21 cellular contexts compared by ENCODE assay signal in genomic region chr13:39336964-39337363, GRCh38.
A peak's percentile ranks its signal among the peaks of the same experiment; 100 is the strongest.
DNase-seq lines count a peak whose midpoint lies in the region; ATAC-seq, FAIRE-seq and TF ChIP-seq lines count a peak whose summit lies in the region.
"Had no signal": no experiment of that assay in that cellular context is flagged by ENCODE, and none has a peak within 500 bp of the region (broad histone marks: within the 10 kb centered on the region; RNA-seq: fewer than 3 reads in every experiment).

No MANE protein-coding gene starts in this region.

- H3K4me1 Mint-ChIP-seq in activated T-cell treated with anti-CD3 and anti-CD28 coated beads, Interleukin-2, amount 50 U/mL, for 72 hours (ENCODE audit: low read depth): no peaks in the 10 kb centered on the region
- H3K4me1 Mint-ChIP-seq: CD14-positive monocyte; CD4-positive, alpha-beta memory T cell; CD4-positive, CD25-positive, alpha-beta regulatory T cell; CD8-positive, alpha-beta memory T cell had no signal

- no peak overlapping the region for H3K27ac ChIP-seq in HepG2 (ENCODE audit: extremely low read length, insufficient read depth, low read length)
- no peak overlapping the region for H3K27ac ChIP-seq in right lobe of liver
- H3K27ac ChIP-seq in HEK293 (ENCODE audit: extremely low read depth, low read depth, low read length): no peak overlapping the region
- no peak overlapping the region for H3K27ac ChIP-seq in trophoblast cell (ENCODE audit: low read depth, low read length)
- H3K27ac ChIP-seq: BLaER1 had no signal

- H3K9ac ChIP-seq in HepG2 (ENCODE audit: insufficient read depth, low read depth, low read length): no peak overlapping the region
- no peak overlapping the region for H3K9ac ChIP-seq in trophoblast cell (ENCODE audit: low read length)
- H3K9ac ChIP-seq: BLaER1 had no signal

- CTCF ChIA-PET in HepG2 (lab: Yijun Ruan, JAX; ENCODE audit: low intra/inter-chr PET ratio, low total read pairs): no interaction called here
- CTCF ChIA-PET in HEK293 (lab: Yijun Ruan, JAX): no interaction called here

- no peak for TF ChIP-seq RAD21 in HepG2 (CRISPR knock-in tag; IDR thresholded peaks at IDR 0.05)

- FAIRE-seq in HepG2 (lab: Jason Lieb, UNC): no peak
- FAIRE-seq: A204.1, G401.6, GM12891, GM19239 had no signal

- H3K4me2 ChIP-seq in HepG2 (ENCODE audit: low read depth, low read length): no peak overlapping the region
- no peak overlapping the region for H3K4me2 ChIP-seq in trophoblast cell (ENCODE audit: low read length)
- H3K4me2 ChIP-seq: BLaER1 had no signal

- no peak for ATAC-seq in HepG2
- no peak for ATAC-seq in right lobe of liver
- no peak for ATAC-seq in activated T-cell treated with anti-CD3 and anti-CD28 coated beads, Interleukin-2, amount 50 U/mL, for 72 hours (replicated peaks in 1 of 2)

- H3K27ac Mint-ChIP-seq in activated T-cell treated with anti-CD3 and anti-CD28 coated beads, Interleukin-2, amount 50 U/mL, for 72 hours: no peak overlapping the region
- H3K27ac Mint-ChIP-seq: CD14-positive monocyte; CD4-positive, alpha-beta memory T cell; CD4-positive, CD25-positive, alpha-beta regulatory T cell; CD8-positive, alpha-beta memory T cell had no signal

- peaks cover 0 to 2% of the 10 kb centered on the region in 2 donors for H3K9me3 Mint-ChIP-seq in activated T-cell treated with anti-CD3 and anti-CD28 coated beads, Interleukin-2, amount 50 U/mL, for 72 hours

- no peaks in the 10 kb centered on the region for H3K27me3 Mint-ChIP-seq in activated T-cell treated with anti-CD3 and anti-CD28 coated beads, Interleukin-2, amount 50 U/mL, for 72 hours (ENCODE audit: low read depth)
- H3K27me3 Mint-ChIP-seq: CD4-positive, CD25-positive, alpha-beta regulatory T cell had no signal

- H3K36me3 Mint-ChIP-seq in activated T-cell treated with anti-CD3 and anti-CD28 coated beads, Interleukin-2, amount 50 U/mL, for 72 hours (ENCODE audit: insufficient read depth in 2 of 2): no peaks in the 10 kb centered on the region
- H3K36me3 Mint-ChIP-seq: CD14-positive monocyte; CD4-positive, alpha-beta memory T cell; CD4-positive, CD25-positive, alpha-beta regulatory T cell; CD8-positive, alpha-beta memory T cell had no signal

- H3K23ac ChIP-seq in trophoblast cell (ENCODE audit: low read length): no peak overlapping the region

- in situ Hi-C loops in HepG2 (cut with HindIII; ENCODE audit: extremely low pct_ligation_motif_present, low pct_unique_long_range_greater_than_20kb): no loop called here

- no TSS peak for BruUV-seq in HepG2 (replicated peaks; lab: Mats Ljungman, UMichigan)

- H3K14ac ChIP-seq in trophoblast cell (ENCODE audit: low read length): no peak overlapping the region

- no peak overlapping the region for H2AK5ac ChIP-seq in trophoblast cell (ENCODE audit: low read length)

- no peaks in the 10 kb centered on the region for H4K20me1 ChIP-seq in HepG2 (ENCODE audit: insufficient read depth, low read length)
- H4K20me1 ChIP-seq: BLaER1 had no signal

- no peak overlapping the region for H3K4me3 Mint-ChIP-seq in activated T-cell treated with anti-CD3 and anti-CD28 coated beads, Interleukin-2, amount 50 U/mL, for 72 hours
- H3K4me3 Mint-ChIP-seq: CD14-positive monocyte; CD4-positive, alpha-beta memory T cell; CD4-positive, CD25-positive, alpha-beta regulatory T cell; CD8-positive, alpha-beta memory T cell had no signal

- H3K4me3 ChIP-seq in HepG2 (replicated peaks in 1 of 3; ENCODE audit: insufficient read depth in 1 of 3, low read depth in 2 of 3, low read length in 3 of 3) (no peak overlapping the region), right lobe of liver (no peak overlapping the region), HEK293 (ENCODE audit: low read depth, low read length) (no peak overlapping the region), trophoblast cell (ENCODE audit: low read depth, low read length) (no peak overlapping the region)
- H3K4me3 ChIP-seq: BLaER1 had no signal

- H3K27me3 ChIP-seq in HepG2 (ENCODE audit: control insufficient read depth in 1 of 2, insufficient read depth in 2 of 2, low read length in 2 of 2) (no peaks in the 10 kb centered on the region), right lobe of liver (no peaks in the 10 kb centered on the region), trophoblast cell (ENCODE audit: insufficient read depth, low read length) (no peaks in the 10 kb centered on the region)
- H3K27me3 ChIP-seq: BE2C, BLaER1 had no signal

- H2BK120ac ChIP-seq in trophoblast cell (ENCODE audit: insufficient read depth, low read length, poor library complexity): no peak overlapping the region

- POLR2A ChIA-PET in HepG2 (lab: Yijun Ruan, JAX) (no interaction called here), HEK293 (lab: Yijun Ruan, JAX) (interaction anchor here (0.6 kb wide), 1 partner anchor 10 kb away, joined by 6 read pairs; no protein-coding TSS in a partner anchor)

- no peak overlapping the region for H3K4ac ChIP-seq in trophoblast cell (ENCODE audit: low read depth, low read length)

- no peaks in the 10 kb centered on the region for H3K36me3 ChIP-seq in HepG2 (replicated peaks in 1 of 2; ENCODE audit: control insufficient read depth in 1 of 2, insufficient read depth in 2 of 2, low read length in 2 of 2)
- H3K36me3 ChIP-seq in right lobe of liver: no peaks in the 10 kb centered on the region
- H3K36me3 ChIP-seq in HEK293 (ENCODE audit: control insufficient read depth in 2 of 2, insufficient read depth in 1 of 2, low read length in 2 of 2): no peaks in the 10 kb centered on the region
- H3K36me3 ChIP-seq in trophoblast cell (ENCODE audit: control insufficient read depth in 1 of 2, insufficient read depth in 2 of 2, low read length in 2 of 2): no peaks in the 10 kb centered on the region
- H3K36me3 ChIP-seq: BE2C, BLaER1 had no signal

- H2AFZ ChIP-seq in HepG2 (ENCODE audit: low read length) (no peak overlapping the region), trophoblast cell (ENCODE audit: insufficient read depth, low read length, poor library complexity) (no peak overlapping the region)

- H3K4me1 ChIP-seq in HepG2 (ENCODE audit: insufficient read depth, low read length) (no peaks in the 10 kb centered on the region), right lobe of liver (no peaks in the 10 kb centered on the region), HEK293 (ENCODE audit: control insufficient read depth, insufficient read depth, low read length) (peaks cover 13% of the 10 kb centered on the region), trophoblast cell (ENCODE audit: control insufficient read depth in 1 of 2, insufficient read depth in 2 of 2, low read length in 2 of 2) (no peaks in the 10 kb centered on the region)
- H3K4me1 ChIP-seq: BE2C had no signal

- no peak overlapping the region for H3K18ac ChIP-seq in trophoblast cell (ENCODE audit: low read length)

- DNase-seq in HepG2 (ENCODE audit: low spot score) (no peak), right lobe of liver (no peak), trophoblast cell (no peak)
- DNase-seq in activated T-cell treated with anti-CD3 and anti-CD28 coated beads, Interleukin-2, amount 50 U/mL, for 72 hours: no peak
- DNase-seq: 8988T; ACHN; BE2C; C1 segment of cervical spinal cord; CD4-positive, alpha-beta memory T cell; CD4-positive, CD25-positive, alpha-beta regulatory T cell; CD8-positive, alpha-beta memory T cell; COR-L47; DMS79 treated with DMSO at 0.1 percent for 48 hours; GF-D8 had no signal

- no peak overlapping the region for H4K8ac ChIP-seq in trophoblast cell (ENCODE audit: low read depth, low read length)

- TF ChIP-seq CTCF in HepG2 (CRISPR knock-in tag; IDR thresholded peaks at IDR 0.05) (no peak), right lobe of liver (IDR thresholded peaks at IDR 0.05) (no peak), HEK293 (tag by site-specific recombination; IDR thresholded peaks at IDR 0.05) (no peak)

- TF ChIP-seq POLR2A in HepG2 (IDR thresholded peaks at IDR 0.05; ENCODE audit: insufficient read depth in 1 of 2, low read depth in 2 of 2, low read length in 2 of 2): no peak
- no peak for TF ChIP-seq POLR2A in right lobe of liver (IDR thresholded peaks at IDR 0.05)

- H2BK5ac ChIP-seq in trophoblast cell (ENCODE audit: low read depth, low read length, poor library complexity): no peak overlapping the region

- no peak overlapping the region for H2BK12ac ChIP-seq in trophoblast cell (ENCODE audit: low read length)

- H4K91ac ChIP-seq in trophoblast cell (ENCODE audit: low read depth, low read length): no peak overlapping the region

- TF ChIP-seq EP300 in HepG2 (IDR thresholded peaks at IDR 0.05; ENCODE audit: low read depth in 2 of 2, low read length in 2 of 2): no peak
- TF ChIP-seq EP300 in HepG2 (CRISPR knock-in tag; IDR thresholded peaks at IDR 0.05; ENCODE audit: borderline replicate concordance): no peak

- no peaks in the 10 kb centered on the region for H3K9me3 ChIP-seq in HepG2 (ENCODE audit: low read length)
- no peaks in the 10 kb centered on the region for H3K9me3 ChIP-seq in right lobe of liver
- H3K9me3 ChIP-seq in HEK293 (ENCODE audit: control insufficient read depth, insufficient read depth, low read depth, low read length): no peaks in the 10 kb centered on the region
- peaks cover 2% of the 10 kb centered on the region for H3K9me3 ChIP-seq in trophoblast cell (ENCODE audit: insufficient read depth, low read depth, low read length)
- H3K9me3 ChIP-seq: BE2C had no signal

- H3K79me2 ChIP-seq in HepG2 (ENCODE audit: insufficient read depth, low read length) (no peaks in the 10 kb centered on the region), trophoblast cell (ENCODE audit: control insufficient read depth, insufficient read depth, low read length, poor library complexity) (no peaks in the 10 kb centered on the region)

- H3K79me1 ChIP-seq in trophoblast cell (ENCODE audit: low read length): no peaks in the 10 kb centered on the region

- H4K12ac ChIP-seq in trophoblast cell (ENCODE audit: low read depth, low read length): no peak overlapping the region

- intact Hi-C loops in HepG2 (cut with micrococcal nuclease; ENCODE audit: unreplicated experiment): no loop called here
- intact Hi-C loops in right lobe of liver (cut with DNase I): no loop called here

TF ChIP-seq in HepG2, 621 proteins besides CTCF, POLR2A, EP300 and RAD21 (continues in another document):
- TF ChIP-seq HMGA1 (CRISPR knock-in tag; conservative IDR thresholded peaks at IDR 0.05) (no peak), ZMAT3 (CRISPR knock-in tag; conservative IDR thresholded peaks at IDR 0.05) (no peak), PHF21A (CRISPR knock-in tag; IDR thresholded peaks at IDR 0.05) (no peak)

TF ChIP-seq in HEK293, 187 proteins besides CTCF, POLR2A, EP300 and RAD21 (continues in another document):
- TF ChIP-seq ZNF658 (tag by site-specific recombination; IDR thresholded peaks at IDR 0.05) (no peak), ATF2 (tag by site-specific recombination; IDR thresholded peaks at IDR 0.05; ENCODE audit: low read depth) (peak; percentile 63; the same call in 1 of the 2 replicates)

Comparison
In these comparisons a context has a peak if more than half of its experiments do, and no peak if none do; other contexts are left out.
1. Of the 63 proteins assayed by ChIP-seq in both HepG2 and HEK293: peak only in HepG2: none; only in HEK293: ATF2, ZBTB21 and ZNF629; in both: none; in neither: 60.